In the genomic region with DNA sequence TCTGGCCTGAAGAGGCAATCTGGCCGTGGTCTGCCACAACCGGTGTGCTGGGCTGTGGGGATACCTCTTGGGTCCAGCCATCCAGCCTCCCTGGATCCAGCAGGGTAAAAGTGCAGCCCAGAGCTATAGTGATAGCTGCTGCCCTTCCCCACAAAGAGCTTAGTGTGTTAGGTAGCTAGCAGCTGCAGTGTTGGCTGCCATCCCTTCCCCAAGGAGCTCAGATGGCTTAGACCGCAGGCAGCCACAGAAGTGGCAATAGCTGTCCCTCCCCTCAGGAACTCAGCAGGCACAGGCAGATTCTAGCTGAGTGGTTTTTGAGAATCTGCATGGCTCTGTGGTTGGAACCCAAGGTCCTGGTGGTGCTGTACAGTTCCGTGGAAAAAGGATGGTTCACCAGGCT, we compare ENCODE assay signal across 4 cellular contexts.
"Had no signal": no experiment of that assay in that cellular context is flagged by ENCODE, and none has a peak within 500 bp of the region (broad histone marks: within the 10 kb centered on the region; RNA-seq: fewer than 3 reads in every experiment).

No MANE protein-coding gene starts in this region.

- H3K4me2 ChIP-seq: GM23338 had no signal

- ATAC-seq: GM23338 had no signal

- H3K27ac Mint-ChIP-seq: GM23338, H9 had no signal

- DNase-seq: H9, HCEC 1CT, IMR-90 had no signal

- H3K4me3 ChIP-seq: GM23338 had no signal

- H2AFZ ChIP-seq: GM23338 had no signal

- H3K4me1 Mint-ChIP-seq: GM23338, H9 had no signal

- H3K4me3 Mint-ChIP-seq: GM23338, H9 had no signal
